9 cellular contexts compared by ENCODE assay signal in the genomic region with DNA sequence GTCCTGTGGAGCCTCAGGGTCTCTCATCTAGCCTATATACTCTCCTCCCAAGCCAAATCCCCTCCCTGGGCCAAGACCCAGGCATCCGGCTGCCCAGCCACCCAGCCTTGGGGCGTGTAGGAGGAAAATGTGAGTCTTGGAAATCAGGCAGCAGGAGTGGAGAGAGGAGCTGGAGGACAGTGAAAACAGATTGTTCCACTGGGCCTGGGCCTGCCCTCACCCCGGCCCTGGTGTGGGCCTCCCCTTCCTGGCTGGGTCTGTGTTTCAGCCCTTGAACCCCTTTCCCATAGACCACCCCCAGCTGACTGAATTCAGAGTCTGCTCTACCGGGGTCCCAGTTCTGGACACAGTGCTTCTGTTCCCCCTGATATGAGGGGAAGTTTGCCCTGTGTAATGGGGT. TPM values are rescaled to one million over a fixed set of nuclear protein-coding genes. Genes with fewer than 3 reads are reported as not detected.
DNase-seq lines count a peak whose midpoint lies in the region; ATAC-seq, FAIRE-seq and TF ChIP-seq lines count a peak whose summit lies in the region.
"Had no signal": no experiment of that assay in that cellular context is flagged by ENCODE, and none has a peak within 500 bp of the region (broad histone marks: within the 10 kb centered on the region; RNA-seq: fewer than 3 reads in every experiment).

No MANE protein-coding gene starts in this region.

- ATAC-seq in GM18909 (IDR thresholded peaks at IDR 0.05; ENCODE audit: poor library complexity, unreplicated experiment) (no peak), HG02759 (IDR thresholded peaks at IDR 0.05; ENCODE audit: unreplicated experiment) (no peak)

- H3K79me1 ChIP-seq in mesenchymal stem cell (replicated peaks; ENCODE audit: low read length, poor library complexity, severe bottlenecking), result peaks cover 33% of the 10 kb centered on the region

- peak overlapping the region; percentile 62 for H3K9ac ChIP-seq in astrocyte (ENCODE audit: low read length)
- H3K9ac ChIP-seq in mesenchymal stem cell (ENCODE audit: low read length), result peak overlapping the region; percentile 75

- peaks cover 62% of the 10 kb centered on the region for H3K4me1 Mint-ChIP-seq in activated CD4-positive, alpha-beta T cell treated with anti-CD3 and anti-CD28 coated beads, Interleukin-2, amount 10 ng/mL, durations not matched to agents 24 days and 14 days
- peaks cover 42% of the 10 kb centered on the region for H3K4me1 Mint-ChIP-seq in astrocyte (ENCODE audit: low read depth, unreplicated experiment)

- no peak overlapping the region for H3K23ac ChIP-seq in mesenchymal stem cell (ENCODE audit: low read length in 2 of 2)

- H4K91ac ChIP-seq in mesenchymal stem cell (ENCODE audit: low read length), result peak overlapping the region; percentile 65

- H3K27ac Mint-ChIP-seq in activated CD4-positive, alpha-beta T cell treated with anti-CD3 and anti-CD28 coated beads, Interleukin-2, amount 10 ng/mL, durations not matched to agents 24 days and 14 days, result peak overlapping the region; percentile 98
- H3K27ac Mint-ChIP-seq in astrocyte (ENCODE audit: unreplicated experiment), result peak overlapping the region; percentile 66

- H3K27ac ChIP-seq in astrocyte (ENCODE audit: low read depth, low read length) (peak overlapping the region; percentile 70), mesenchymal stem cell (ENCODE audit: low read length, poor library complexity, severe bottlenecking) (peak overlapping the region; percentile 17), thymus (ENCODE audit: low read depth) (peak overlapping the region; percentile 88)

- H3K9me3 ChIP-seq in astrocyte (ENCODE audit: insufficient read depth, low read depth, low read length), result no peaks in the 10 kb centered on the region
- no peaks in the 10 kb centered on the region for H3K9me3 ChIP-seq in mesenchymal stem cell (ENCODE audit: control insufficient read depth, low read length)
- no peaks in the 10 kb centered on the region for H3K9me3 ChIP-seq in thymus (ENCODE audit: control insufficient read depth)

- H2BK12ac ChIP-seq in mesenchymal stem cell (ENCODE audit: low read length in 2 of 2), result no peak overlapping the region

- no peak overlapping the region for H3K4ac ChIP-seq in mesenchymal stem cell (ENCODE audit: low read depth in 1 of 2, low read length in 2 of 2)

- DNase-seq in activated CD4-positive, alpha-beta T cell treated with anti-CD3 and anti-CD28 coated beads, Interleukin-2, amount 10 ng/mL, durations not matched to agents 24 days and 14 days, result peak; percentile 66
- DNase-seq in activated CD4-positive, alpha-beta T cell treated with anti-CD3 and anti-CD28 coated beads, Interleukin-2, amount 50 U/mL, for 48 hours, result no peak
- DNase-seq in astrocyte (ENCODE audit: low read depth), result no peak
- DNase-seq in mesenchymal stem cell, result no peak
- no peak for DNase-seq in SHP77 (lab: John Stamatoyannopoulos, UW)
- DNase-seq: NCI-H2107 had no signal

- no peak overlapping the region for H2BK120ac ChIP-seq in mesenchymal stem cell (ENCODE audit: low read depth, low read length)

- peaks cover 50% of the 10 kb centered on the region for H3K4me1 ChIP-seq in astrocyte (ENCODE audit: insufficient read depth, low read length)
- H3K4me1 ChIP-seq in mesenchymal stem cell (ENCODE audit: control insufficient read depth, insufficient read depth, low read depth, low read length), result peaks cover 32% of the 10 kb centered on the region
- H3K4me1 ChIP-seq in thymus (ENCODE audit: control insufficient read depth, insufficient read depth, low read length), result peaks cover 47% of the 10 kb centered on the region

- H3K36me3 Mint-ChIP-seq in activated CD4-positive, alpha-beta T cell treated with anti-CD3 and anti-CD28 coated beads, Interleukin-2, amount 10 ng/mL, durations not matched to agents 24 days and 14 days (ENCODE audit: low read depth), result peaks cover 24% of the 10 kb centered on the region
- H3K36me3 Mint-ChIP-seq in astrocyte (ENCODE audit: low read depth, unreplicated experiment), result peaks cover 10% of the 10 kb centered on the region

- no peak overlapping the region for H2AK5ac ChIP-seq in mesenchymal stem cell (ENCODE audit: low read length, severe bottlenecking)

- no peaks in the 10 kb centered on the region for H3K9me3 Mint-ChIP-seq in activated CD4-positive, alpha-beta T cell treated with anti-CD3 and anti-CD28 coated beads, Interleukin-2, amount 10 ng/mL, durations not matched to agents 24 days and 14 days
- no peaks in the 10 kb centered on the region for H3K9me3 Mint-ChIP-seq in astrocyte (ENCODE audit: unreplicated experiment)

- TF ChIP-seq CTCF in astrocyte (IDR thresholded peaks at IDR 0.05; ENCODE audit: insufficient read depth, low read depth, low read length), result no peak

- H3K4me2 ChIP-seq in astrocyte (ENCODE audit: low read length) (peak overlapping the region; percentile 73), mesenchymal stem cell (ENCODE audit: low read length, poor library complexity, severe bottlenecking) (no peak overlapping the region)

- no peak overlapping the region for H3K14ac ChIP-seq in mesenchymal stem cell (ENCODE audit: low read length in 2 of 2)

- peak overlapping the region; percentile 84 for H3K4me3 Mint-ChIP-seq in activated CD4-positive, alpha-beta T cell treated with anti-CD3 and anti-CD28 coated beads, Interleukin-2, amount 10 ng/mL, durations not matched to agents 24 days and 14 days
- no peak overlapping the region for H3K4me3 Mint-ChIP-seq in astrocyte (ENCODE audit: unreplicated experiment)

- no peak overlapping the region for H4K8ac ChIP-seq in mesenchymal stem cell (ENCODE audit: low read length)

- 95% methylated on average over 4 of the region's 4 CpGs for WGBS in mesenchymal stem cell
- 56% methylated on average over 4 of the region's 4 CpGs for WGBS in thymus

- FAIRE-seq in astrocyte (lab: Jason Lieb, UNC), result no peak

- H3K18ac ChIP-seq in mesenchymal stem cell (ENCODE audit: low read depth in 1 of 2, low read length in 2 of 2), result peak overlapping the region in 1 of 2 experiments; percentile 6

- intact Hi-C loops in activated CD4-positive, alpha-beta T cell treated with anti-CD3 and anti-CD28 coated beads, Interleukin-2, amount 10 ng/mL, durations not matched to agents 24 days and 14 days (cut with micrococcal nuclease), result loop anchor here (10.0 kb wide), 1 partner anchor 572 kb away; the partner anchor contains the start of gene TESPA1

- H3K4me3 ChIP-seq in astrocyte (ENCODE audit: insufficient read depth, low read depth, low read length), result no peak overlapping the region
- H3K4me3 ChIP-seq in mesenchymal stem cell (ENCODE audit: insufficient read depth in 1 of 2, low read depth in 1 of 2, low read length in 2 of 2), result peak overlapping the region in 1 of 2 experiments; percentile 17
- peak overlapping the region; percentile 2 for H3K4me3 ChIP-seq in thymus (ENCODE audit: low read length)

- no peaks in the 10 kb centered on the region for H3K27me3 ChIP-seq in astrocyte (ENCODE audit: insufficient read depth, low read length)
- H3K27me3 ChIP-seq in mesenchymal stem cell (ENCODE audit: control insufficient read depth in 1 of 2, insufficient read depth in 1 of 2, low read length in 2 of 2), result no peaks in the 10 kb centered on the region
- H3K27me3 ChIP-seq in thymus (ENCODE audit: control insufficient read depth, insufficient read depth), result no peaks in the 10 kb centered on the region

- H2BK15ac ChIP-seq in mesenchymal stem cell (ENCODE audit: low read depth, poor library complexity, severe bottlenecking), result peak overlapping the region; percentile 41

- H4K20me1 ChIP-seq in astrocyte (ENCODE audit: insufficient read depth, low read length), result peaks cover 89% of the 10 kb centered on the region

- H2BK5ac ChIP-seq in mesenchymal stem cell (ENCODE audit: low read depth, low read length, poor library complexity, severe bottlenecking), result no peak overlapping the region

- no peak overlapping the region for H2AFZ ChIP-seq in astrocyte (ENCODE audit: low read depth, low read length)
- H2AFZ ChIP-seq in mesenchymal stem cell (ENCODE audit: low read depth, low read length), result no peak overlapping the region

- H3K36me3 ChIP-seq in astrocyte (ENCODE audit: insufficient read depth, low read length) (peaks cover 23% of the 10 kb centered on the region), mesenchymal stem cell (ENCODE audit: control insufficient read depth in 1 of 2, insufficient read depth in 2 of 2, low read depth in 1 of 2, low read length in 2 of 2) (peaks cover 34 to 39% of the 10 kb centered on the region in 2 experiments), thymus (ENCODE audit: control insufficient read depth, insufficient read depth) (peaks cover 17% of the 10 kb centered on the region)

- no peaks in the 10 kb centered on the region for H3K27me3 Mint-ChIP-seq in activated CD4-positive, alpha-beta T cell treated with anti-CD3 and anti-CD28 coated beads, Interleukin-2, amount 10 ng/mL, durations not matched to agents 24 days and 14 days
- H3K27me3 Mint-ChIP-seq in astrocyte (ENCODE audit: low read depth, unreplicated experiment), result no peaks in the 10 kb centered on the region

- peaks cover 84% of the 10 kb centered on the region for H3K79me2 ChIP-seq in astrocyte (ENCODE audit: insufficient read depth, low read length)

RNA-seq across cellular contexts. Expression of gene ITGA5, which starts 6.7 kb away (rescaled TPM):
- 43.9 and 48.0 TPM in 2 replicates for total RNA-seq in activated CD4-positive, alpha-beta T cell treated with anti-CD3 and anti-CD28 coated beads, Interleukin-2, amount 10 ng/mL, durations not matched to agents 24 days and 14 days
- 317 and 382 TPM in 2 replicates for total RNA-seq in astrocyte
- 248 TPM for polyA plus RNA-seq in mesenchymal stem cell (2013, experiment 1 of 2)
- 244 TPM for polyA plus RNA-seq in mesenchymal stem cell (2013, experiment 2 of 2)
- polyA plus RNA-seq in thymus, result 25.0 TPM

RNA-seq across cellular contexts. Expression of gene ZNF385A, which starts 27.8 kb away (rescaled TPM):
- 0.84 and 1.2 TPM in 2 replicates for total RNA-seq in activated CD4-positive, alpha-beta T cell treated with anti-CD3 and anti-CD28 coated beads, Interleukin-2, amount 10 ng/mL, durations not matched to agents 24 days and 14 days
- 23.0 and 24.4 TPM in 2 replicates for total RNA-seq in astrocyte
- polyA plus RNA-seq in mesenchymal stem cell (2013, experiment 1 of 2), result 16.2 TPM
- polyA plus RNA-seq in mesenchymal stem cell (2013, experiment 2 of 2), result 17.1 TPM
- 13.6 TPM for polyA plus RNA-seq in thymus

RNA-seq across cellular contexts. Expression of gene GPR84, which starts 48.1 kb away (rescaled TPM):
- 1.5 TPM in 2 replicates for total RNA-seq in activated CD4-positive, alpha-beta T cell treated with anti-CD3 and anti-CD28 coated beads, Interleukin-2, amount 10 ng/mL, durations not matched to agents 24 days and 14 days
- total RNA-seq in astrocyte, result not detected in 2 replicates
- polyA plus RNA-seq in mesenchymal stem cell (2013, experiment 1 of 2), result not detected
- not detected for polyA plus RNA-seq in mesenchymal stem cell (2013, experiment 2 of 2)
- 0.62 TPM for polyA plus RNA-seq in thymus

Comparison
In these comparisons a context has a peak if more than half of its experiments do, and no peak if none do; other contexts are left out.
1. H3K27ac ChIP-seq: peak in every context shown above with its lines; median percentile 88 in thymus; 70 in astrocyte; 17 in mesenchymal stem cell.
2. RNA of gene ZNF385A, which starts 27.8 kb away (total RNA-seq): 23.0 to 24.4 TPM in astrocyte; 0.84 to 1.2 TPM in activated CD4-positive, alpha-beta T cell treated with anti-CD3 and anti-CD28 coated beads, Interleukin-2, amount 10 ng/mL, durations not matched to agents 24 days and 14 days; every median in the first group is over 10 times any median in the second.